In the genomic region with DNA sequence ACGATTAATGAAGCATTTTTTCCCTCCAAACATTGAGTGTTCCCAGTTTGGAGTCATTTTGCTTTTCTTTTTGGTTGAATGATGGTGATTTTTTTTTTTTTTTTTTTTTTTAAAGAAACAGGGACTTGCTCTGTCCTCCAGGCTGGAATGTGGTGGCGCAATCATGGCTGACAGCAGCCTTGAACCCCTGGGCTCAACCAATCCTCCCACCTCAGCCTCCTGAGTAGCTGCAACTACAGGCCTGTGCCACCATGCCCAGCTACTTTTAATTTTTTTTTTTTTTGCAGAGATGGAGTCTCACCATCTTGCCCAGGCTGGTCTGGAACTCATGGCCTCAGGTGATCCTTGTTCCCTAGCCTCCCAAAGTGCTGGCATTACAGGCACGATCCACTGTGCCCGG, we compare ENCODE assay signal across 21 cellular contexts.
"Had no signal": no experiment of that assay in that cellular context is flagged by ENCODE, and none has a peak within 500 bp of the region (broad histone marks: within the 10 kb centered on the region; RNA-seq: fewer than 3 reads in every experiment).

No MANE protein-coding gene starts in this region.

- H3K9me3 ChIP-seq: ascending aorta, breast epithelium had no signal

- ATAC-seq: activated CD8-positive, alpha-beta T cell treated with anti-CD3 and anti-CD28 coated beads, Interleukin-2, amount 10 ng/mL, durations not matched to agents 7 days and 5 days; activated naive CD8-positive, alpha-beta T cell treated with anti-CD3 and anti-CD28 coated beads, Interleukin-2, amount 50 U/mL, for 24 hours; activated T-cell treated with anti-CD3 and anti-CD28 coated beads, Interleukin-2, amount 50 U/mL, for 4 hours; stimulated activated naive CD8-positive, alpha-beta T cell treated with anti-CD3 and anti-CD28 coated beads, Interleukin-15, amount 100 ng/mL, for 72 hours had no signal

- H3K4me1 ChIP-seq: ascending aorta, breast epithelium had no signal

- H3K27me3 ChIP-seq: ascending aorta, breast epithelium had no signal

- FAIRE-seq: endothelial cell of umbilical vein, islet of Langerhans, small intestine had no signal

- H3K36me3 ChIP-seq: breast epithelium had no signal

- H3K27ac ChIP-seq: ascending aorta had no signal

- H3K4me3 ChIP-seq: ascending aorta, breast epithelium had no signal

- DNase-seq: activated B cell treated with CpG ODN at 0.5 μM for 24 hours; activated CD4-positive, alpha-beta T cell treated with anti-CD3 and anti-CD28 coated beads, Interleukin-2, amount 10 ng/mL, durations not matched to agents 7 days and 5 days; activated CD8-positive, alpha-beta T cell treated with anti-CD3 and anti-CD28 coated beads, Interleukin-2, amount 10 ng/mL, durations not matched to agents 7 days and 5 days; activated effector memory CD4-positive, alpha-beta T cell treated with Interleukin-2 at 50 U/mL for 16 hours; activated naive CD4-positive, alpha-beta T cell treated with anti-CD3 and anti-CD28 coated beads, Interleukin-2, amount 10 ng/mL, durations not matched to agents 7 days and 5 days; activated naive CD8-positive, alpha-beta T cell treated with anti-CD3 and anti-CD28 coated beads, Interleukin-2, amount 50 U/mL, for 24 hours; activated T-cell treated with anti-CD3 and anti-CD28 coated beads, Interleukin-2, amount 50 U/mL, for 4 hours; effector CD8-positive, alpha-beta T cell; foreskin fibroblast; glutamatergic neuron; hippocampal formation; left colon; occipital lobe; small intestine; stimulated activated CD4-positive, alpha-beta T cell treated with anti-CD3 and anti-CD28 coated beads, Interleukin-15, amount 100 ng/mL, for 24 hours; stimulated activated CD4-positive, alpha-beta T cell treated with anti-CD3 and anti-CD28 coated beads, Interleukin-2, amount 100 ng/mL, for 48 hours; stimulated activated naive CD8-positive, alpha-beta T cell treated with anti-CD3 and anti-CD28 coated beads, Interleukin-15, amount 100 ng/mL, for 72 hours had no signal
